14 cellular contexts compared by ENCODE assay signal in the genomic region with DNA sequence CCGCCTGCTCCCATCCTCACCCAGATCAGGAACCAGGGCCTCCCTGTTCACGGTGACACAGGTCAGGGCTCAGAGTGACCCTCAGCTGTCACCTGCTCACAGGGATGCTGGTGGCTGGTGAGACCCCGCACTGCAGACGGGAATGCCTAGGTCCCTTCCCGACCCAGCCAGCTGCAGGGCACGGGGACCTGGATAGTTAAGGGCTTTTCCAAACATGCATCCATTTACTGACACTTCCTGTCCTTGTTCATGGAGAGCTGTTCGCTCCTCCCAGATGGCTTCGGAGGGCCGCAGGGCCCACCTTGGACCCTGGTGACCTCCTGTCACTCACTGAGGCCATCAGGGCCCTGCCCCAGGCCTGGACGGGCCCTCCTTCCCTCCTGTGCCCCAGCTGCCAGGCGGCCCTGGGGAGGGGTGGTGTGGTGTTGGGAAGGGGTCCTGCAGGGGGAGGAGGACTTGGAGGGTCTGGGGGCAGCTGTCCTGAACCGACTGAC. TPM values are rescaled to one million over a fixed set of nuclear protein-coding genes. Genes with fewer than 3 reads are reported as not detected.
DNase-seq lines count a peak whose midpoint lies in the region; ATAC-seq, FAIRE-seq and TF ChIP-seq lines count a peak whose summit lies in the region.
"Had no signal": no experiment of that assay in that cellular context is flagged by ENCODE, and none has a peak within 500 bp of the region (broad histone marks: within the 10 kb centered on the region; RNA-seq: fewer than 3 reads in every experiment).

No MANE protein-coding gene starts in this region.

- H3K9me3 ChIP-seq in hepatocyte (ENCODE audit: low read depth) (no peaks in the 10 kb centered on the region), sigmoid colon (no peaks in the 10 kb centered on the region), upper lobe of right lung (no peaks in the 10 kb centered on the region)
- H3K9me3 ChIP-seq: mucosa of descending colon had no signal

- no peaks in the 10 kb centered on the region for H4K20me1 ChIP-seq in hepatocyte (ENCODE audit: insufficient read depth, poor library complexity, severe bottlenecking)

- ATAC-seq in upper lobe of right lung = no peak
- ATAC-seq in HG03108 (IDR thresholded peaks at IDR 0.05; ENCODE audit: unreplicated experiment) = no peak
- ATAC-seq: gastroesophageal sphincter, mucosa of descending colon, PC-3 had no signal

- H3K27ac ChIP-seq in hepatocyte = no peak overlapping the region
- no peak overlapping the region for H3K27ac ChIP-seq in sigmoid colon
- no peak overlapping the region for H3K27ac ChIP-seq in upper lobe of right lung
- H3K27ac ChIP-seq: gastroesophageal sphincter had no signal

- FAIRE-seq in GM19239 (lab: Jason Lieb, UNC) = no peak
- FAIRE-seq: endothelial cell of umbilical vein, keratinocyte had no signal

- peak; percentile 1 for DNase-seq in activated naive CD4-positive, alpha-beta T cell treated with Interleukin-2 at 50 U/mL for 16 hours
- no peak for DNase-seq in activated naive CD4-positive, alpha-beta T cell (lab: John Stamatoyannopoulos, UW)
- DNase-seq in GM19239 (ENCODE audit: insufficient read length, low spot score) = peak; percentile 3
- peak; percentile 3 for DNase-seq in hepatocyte (ENCODE audit: low spot score)
- peak; percentile 62 for DNase-seq in sigmoid colon
- no peak for DNase-seq in upper lobe of right lung
- DNase-seq in NCI-H2029 (lab: John Stamatoyannopoulos, UW) = no peak
- DNase-seq: NCI-H524, PC-3 had no signal

- no peak overlapping the region for H3K4me2 ChIP-seq in hepatocyte

- 93% methylated on average over 12 of the region's 12 CpGs for WGBS in hepatocyte (ENCODE audit: low lambda C conversion rate, missing lambda C conversion rate)
- 78 to 82% methylated on average over 12 of the region's 12 CpGs for WGBS in sigmoid colon, 2 donors

- TF ChIP-seq POLR2A in sigmoid colon (IDR thresholded peaks at IDR 0.05) = no peak

- H3K27me3 ChIP-seq in hepatocyte (no peaks in the 10 kb centered on the region), sigmoid colon (no peaks in the 10 kb centered on the region), upper lobe of right lung (no peaks in the 10 kb centered on the region)

- H3K4me3 ChIP-seq in hepatocyte (no peak overlapping the region), sigmoid colon (no peak overlapping the region), upper lobe of right lung (no peak overlapping the region)
- H3K4me3 ChIP-seq: gastroesophageal sphincter, mucosa of descending colon had no signal

- no peaks in the 10 kb centered on the region for H3K9me2 ChIP-seq in hepatocyte (replicated peaks; ENCODE audit: insufficient read depth)

- H3K4me1 ChIP-seq in hepatocyte (ENCODE audit: insufficient read depth) (no peaks in the 10 kb centered on the region), sigmoid colon (no peaks in the 10 kb centered on the region), upper lobe of right lung (no peaks in the 10 kb centered on the region)
- H3K4me1 ChIP-seq: gastroesophageal sphincter had no signal

- no peak overlapping the region for H2AFZ ChIP-seq in hepatocyte

- no peaks in the 10 kb centered on the region for H3K79me2 ChIP-seq in hepatocyte

- H3K36me3 ChIP-seq in hepatocyte (replicated peaks; ENCODE audit: insufficient read depth, low read depth) = no peaks in the 10 kb centered on the region
- H3K36me3 ChIP-seq in sigmoid colon = peaks cover 0 to 41% (median 12%) of the 10 kb centered on the region in 4 donors
- H3K36me3 ChIP-seq in upper lobe of right lung = no peaks in the 10 kb centered on the region

- intact Hi-C loops in sigmoid colon (cut with DNase I) (no loop called here), upper lobe of right lung (cut with DNase I) (no loop called here)

- TF ChIP-seq EP300 in sigmoid colon (IDR thresholded peaks at IDR 0.05) = no peak

- TF ChIP-seq CTCF in hepatocyte (IDR thresholded peaks at IDR 0.05; ENCODE audit: poor library complexity) (no peak), sigmoid colon (IDR thresholded peaks at IDR 0.05) (no peak), upper lobe of right lung (IDR thresholded peaks at IDR 0.05) (no peak)

RNA-seq across cellular contexts. Expression of a gene that starts 31.7 kb away (rescaled TPM):
- total RNA-seq in hepatocyte (57.8 and 71.4 TPM in 2 replicates), sigmoid colon (10 to 100 TPM in 3 of 4 donors, 1 to 10 TPM in 1; 7.2 to 30.7 (median 23.7) TPM), upper lobe of right lung (24.8 TPM)
- polyA plus RNA-seq in hepatocyte (141 and 142 TPM in 2 replicates), sigmoid colon (10 to 100 TPM in 1 of 3 donors, 1 to 10 TPM in 2; 3.0 to 15.8 (median 7.2) TPM)

Comparison
In these comparisons a context has a peak if more than half of its experiments do, and no peak if none do; other contexts are left out.
1. DNase-seq: peak in activated naive CD4-positive, alpha-beta T cell treated with Interleukin-2 at 50 U/mL for 16 hours (single experiment), GM19239 (single experiment), hepatocyte (single experiment) and sigmoid colon (single experiment); none in activated naive CD4-positive, alpha-beta T cell (0 of 4), upper lobe of right lung (single experiment) and NCI-H2029 (single experiment).